Comparison of ENCODE assay signal across 11 cellular contexts in genomic region chr6:108904731-108905130, GRCh38. TPM values are rescaled to one million over a fixed set of nuclear protein-coding genes. Genes with fewer than 3 reads are reported as not detected.
DNase-seq lines count a peak whose midpoint lies in the region; ATAC-seq and TF ChIP-seq lines count a peak whose summit lies in the region.
"Had no signal": no experiment of that assay in that cellular context is flagged by ENCODE, and none has a peak within 500 bp of the region (broad histone marks: within the 10 kb centered on the region; RNA-seq: fewer than 3 reads in every experiment).

No MANE protein-coding gene starts in this region.

- H3K4me1 Mint-ChIP-seq in chondrocyte (ENCODE audit: low read depth), result peaks cover 10% of the 10 kb centered on the region

- no peak overlapping the region for H3K27ac Mint-ChIP-seq in chondrocyte (ENCODE audit: unreplicated experiment)

- H3K9me3 Mint-ChIP-seq in chondrocyte (ENCODE audit: low read depth), result no peaks in the 10 kb centered on the region

- no peak for TF ChIP-seq CTCF in chondrocyte (IDR thresholded peaks at IDR 0.05)

- no peaks in the 10 kb centered on the region for H3K27me3 Mint-ChIP-seq in chondrocyte (ENCODE audit: low read depth)

- DNase-seq in erythroblast (lab: John Stamatoyannopoulos, UW) (peak; percentile 35 to 58), NCI-H2107 (lab: John Stamatoyannopoulos, UW) (no peak), middle frontal gyrus (ENCODE audit: extremely low spot score, low spot score) (no peak), chondrocyte (ENCODE audit: low spot score) (no peak), cerebellar nuclear complex (lab: John Stamatoyannopoulos, UW) (no peak)
- DNase-seq: DND-41; PC-3; stimulated activated CD4-positive, alpha-beta T cell treated with anti-CD3 and anti-CD28 coated beads, Interleukin-2, amount 100 ng/mL, for 48 hours had no signal

- H3K4me3 Mint-ChIP-seq in chondrocyte (ENCODE audit: unreplicated experiment), result no peak overlapping the region

- peaks cover 2% of the 10 kb centered on the region for H3K36me3 Mint-ChIP-seq in chondrocyte (ENCODE audit: low read depth)

- ATAC-seq in GM18517 (IDR thresholded peaks at IDR 0.05; ENCODE audit: unreplicated experiment) (peak; percentile 99), GM21529 (IDR thresholded peaks at IDR 0.05; ENCODE audit: unreplicated experiment) (peak; percentile 98), HG03432 (IDR thresholded peaks at IDR 0.05; ENCODE audit: unreplicated experiment) (peak; percentile 98)
- ATAC-seq: PC-3 had no signal

- no peak for TF ChIP-seq POLR2A in erythroblast (IDR thresholded peaks at IDR 0.05; ENCODE audit: low read length)

RNA-seq across cellular contexts. Expression of gene ARMC2, which starts 56.5 kb away (rescaled TPM):
- total RNA-seq in chondrocyte, result 6.8 to 9.2 TPM (median 8.3 TPM) in 3 replicates

Comparison
In these comparisons a context has a peak if more than half of its experiments do, and no peak if none do; other contexts are left out.
1. DNase-seq: peak in erythroblast (2 of 2); none in NCI-H2107 (single experiment), middle frontal gyrus (single experiment), chondrocyte (single experiment) and cerebellar nuclear complex (0 of 2).
2. Peak in every context shown above with its lines, with median percentiles within 50 percentile points of each other: ATAC-seq.